In genomic region chrX:72683631-72684030, GRCh38 we compare ENCODE assay signal across 24 cellular contexts. TPM values are rescaled to one million over a fixed set of nuclear protein-coding genes. Genes with fewer than 3 reads are reported as not detected.
DNase-seq lines count a peak whose midpoint lies in the region; ATAC-seq, FAIRE-seq and TF ChIP-seq lines count a peak whose summit lies in the region.
"Had no signal": no experiment of that assay in that cellular context is flagged by ENCODE, and none has a peak within 500 bp of the region (broad histone marks: within the 10 kb centered on the region; RNA-seq: fewer than 3 reads in every experiment).

No MANE protein-coding gene starts in this region.

- no peaks in the 10 kb centered on the region for H3K79me2 ChIP-seq in SK-N-SH (ENCODE audit: insufficient read depth)
- H3K79me2 ChIP-seq in astrocyte (ENCODE audit: insufficient read depth, low read length): no peaks in the 10 kb centered on the region
- no peaks in the 10 kb centered on the region for H3K79me2 ChIP-seq in osteoblast (ENCODE audit: insufficient read depth, low read length)

- TF ChIP-seq EP300 in SK-N-SH (IDR thresholded peaks at IDR 0.05; ENCODE audit: borderline replicate concordance in 1 of 2, low read depth in 1 of 2, low read length in 1 of 2): no peak
- TF ChIP-seq EP300 in A549 (IDR thresholded peaks at IDR 0.05): no peak

- H3K36me3 Mint-ChIP-seq in astrocyte (ENCODE audit: low read depth, unreplicated experiment) (no peaks in the 10 kb centered on the region), immature natural killer cell (no peaks in the 10 kb centered on the region)
- H3K36me3 Mint-ChIP-seq: CD14-positive monocyte; CD4-positive, alpha-beta memory T cell; CD4-positive, CD25-positive, alpha-beta regulatory T cell; CD8-positive, alpha-beta memory T cell had no signal

- no peak overlapping the region for H3K4me2 ChIP-seq in SK-N-SH
- no peak overlapping the region for H3K4me2 ChIP-seq in A549
- H3K4me2 ChIP-seq in astrocyte (ENCODE audit: low read length): no peak overlapping the region
- H3K4me2 ChIP-seq in osteoblast (ENCODE audit: insufficient read depth, low read length): no peak overlapping the region
- H3K4me2 ChIP-seq: BLaER1 had no signal

- H3K36me3 ChIP-seq in SK-N-SH (replicated peaks in 1 of 2; ENCODE audit: control insufficient read depth in 1 of 2, insufficient read depth in 2 of 2, low read length in 1 of 2): peaks cover 0 to 6% of the 10 kb centered on the region in 2 experiments
- H3K36me3 ChIP-seq in astrocyte (ENCODE audit: insufficient read depth, low read length): no peaks in the 10 kb centered on the region
- no peaks in the 10 kb centered on the region for H3K36me3 ChIP-seq in osteoblast (ENCODE audit: insufficient read depth, low read length)
- H3K36me3 ChIP-seq in HAP-1 (replicated peaks): peaks cover 6% of the 10 kb centered on the region; the same call in 1 of the 2 replicates
- H3K36me3 ChIP-seq: BE2C, BLaER1 had no signal

- H3K27me3 ChIP-seq in SK-N-SH (ENCODE audit: insufficient read depth) (no peaks in the 10 kb centered on the region), astrocyte (ENCODE audit: insufficient read depth, low read length) (no peaks in the 10 kb centered on the region), osteoblast (ENCODE audit: insufficient read depth, low read length) (no peaks in the 10 kb centered on the region), HAP-1 (ENCODE audit: low read depth) (no peaks in the 10 kb centered on the region)
- H3K27me3 ChIP-seq: BE2C had no signal

- H3K9ac ChIP-seq in SK-N-SH (no peak overlapping the region), astrocyte (ENCODE audit: low read length) (no peak overlapping the region)
- H3K9ac ChIP-seq: BLaER1 had no signal

- TF ChIP-seq CTCF in SK-N-SH (IDR thresholded peaks at IDR 0.05) (no peak), A549 (IDR thresholded peaks at IDR 0.05) (no peak), astrocyte (IDR thresholded peaks at IDR 0.05; ENCODE audit: insufficient read depth, low read depth, low read length) (no peak), osteoblast (IDR thresholded peaks at IDR 0.05; ENCODE audit: extremely low read depth, low read depth, low read length) (no peak)

- no peaks in the 10 kb centered on the region for H3K27me3 Mint-ChIP-seq in astrocyte (ENCODE audit: low read depth, unreplicated experiment)
- H3K27me3 Mint-ChIP-seq in immature natural killer cell (ENCODE audit: low read depth in 3 of 3): peaks cover 0 to 2% (median 2%) of the 10 kb centered on the region in 3 donors
- H3K27me3 Mint-ChIP-seq: CD4-positive, alpha-beta memory T cell; CD8-positive, alpha-beta memory T cell had no signal

- H3K4me3 Mint-ChIP-seq in astrocyte (ENCODE audit: unreplicated experiment) (no peak overlapping the region), immature natural killer cell (no peak overlapping the region)
- H3K4me3 Mint-ChIP-seq: CD14-positive monocyte; CD4-positive, alpha-beta memory T cell; CD4-positive, CD25-positive, alpha-beta regulatory T cell; CD8-positive, alpha-beta memory T cell had no signal

- H3K4me3 ChIP-seq in SK-N-SH (ENCODE audit: low read depth in 2 of 2, low read length in 1 of 2): no peak overlapping the region
- H3K4me3 ChIP-seq in A549: no peak overlapping the region
- no peak overlapping the region for H3K4me3 ChIP-seq in astrocyte (ENCODE audit: insufficient read depth, low read depth, low read length)
- no peak overlapping the region for H3K4me3 ChIP-seq in osteoblast (ENCODE audit: insufficient read depth, low read length)
- no peak overlapping the region for H3K4me3 ChIP-seq in HAP-1
- H3K4me3 ChIP-seq: BLaER1, GM12878 had no signal

- ATAC-seq in SK-N-SH treated with all-trans-retinoic acid at 6 μM for 48 hours (no peak), A549 (no peak), HG03354 (IDR thresholded peaks at IDR 0.05; ENCODE audit: poor library complexity, severe bottlenecking, unreplicated experiment) (no peak)
- ATAC-seq: GM12878 had no signal

- in situ Hi-C loops in HAP-1 (cut with MboI; ENCODE audit: low sequenced_read_pairs): no loop called here

- FAIRE-seq in A549 (lab: Jason Lieb, UNC): no peak
- peak; percentile 92 for FAIRE-seq in astrocyte (lab: Jason Lieb, UNC)
- FAIRE-seq: GM12878, GM12892, GM18507, GM19239 had no signal

- DNase-seq in SK-N-SH (no peak), A549 (ENCODE audit: low read depth in 1 of 2, low spot score in 1 of 2) (no peak), astrocyte (ENCODE audit: low read depth) (no peak), osteoblast (ENCODE audit: insufficient read length, low spot score, missing footprints) (peak; percentile 58), immature natural killer cell (no peak), HAP-1 (ENCODE audit: low spot score in 2 of 2) (no peak)
- DNase-seq: ACHN; BE2C; C1 segment of cervical spinal cord; CD4-positive, alpha-beta memory T cell; CD4-positive, CD25-positive, alpha-beta regulatory T cell; CD8-positive, alpha-beta memory T cell; COR-L47; DMS79 treated with DMSO at 0.1 percent for 48 hours; GDM1 had no signal

- no peaks in the 10 kb centered on the region for H3K9me2 ChIP-seq in SK-N-SH

- H3K27ac Mint-ChIP-seq in astrocyte (ENCODE audit: unreplicated experiment): no peak overlapping the region
- no peak overlapping the region for H3K27ac Mint-ChIP-seq in immature natural killer cell
- H3K27ac Mint-ChIP-seq: CD14-positive monocyte; CD4-positive, alpha-beta memory T cell; CD4-positive, CD25-positive, alpha-beta regulatory T cell; CD8-positive, alpha-beta memory T cell had no signal

- H3K4me1 ChIP-seq in SK-N-SH (ENCODE audit: control insufficient read depth in 1 of 2, insufficient read depth in 2 of 2, low read depth in 1 of 2, low read length in 1 of 2): no peaks in the 10 kb centered on the region
- peaks cover 16% of the 10 kb centered on the region; the same call in 2 of the 3 replicates for H3K4me1 ChIP-seq in A549
- no peaks in the 10 kb centered on the region for H3K4me1 ChIP-seq in astrocyte (ENCODE audit: insufficient read depth, low read length)
- no peaks in the 10 kb centered on the region for H3K4me1 ChIP-seq in osteoblast (ENCODE audit: insufficient read depth, low read length)
- H3K4me1 ChIP-seq in HAP-1: no peaks in the 10 kb centered on the region
- H3K4me1 ChIP-seq: BE2C, BLaER1 had no signal

- no peaks in the 10 kb centered on the region for H3F3A ChIP-seq in SK-N-SH (replicated peaks; ENCODE audit: insufficient read depth)

- TF ChIP-seq POLR2A in A549 (IDR thresholded peaks at IDR 0.05; ENCODE audit: low read length): no peak

- CTCF ChIA-PET in SK-N-SH (lab: Yijun Ruan, JAX): no interaction called here
- CTCF ChIA-PET in A549 (lab: Yijun Ruan, JAX): interaction anchor here (1.0 kb wide), 1 partner anchor 658 kb away, joined by 3 read pairs; no protein-coding TSS in a partner anchor

- no peak overlapping the region for H3K27ac ChIP-seq in SK-N-SH (ENCODE audit: low read depth in 2 of 2, low read length in 1 of 2)
- no peak overlapping the region for H3K27ac ChIP-seq in A549
- H3K27ac ChIP-seq in astrocyte (ENCODE audit: low read depth, low read length): no peak overlapping the region
- no peak overlapping the region for H3K27ac ChIP-seq in osteoblast (ENCODE audit: low read depth, low read length)
- H3K27ac ChIP-seq: 22Rv1, BLaER1 had no signal

- no peak for TF ChIP-seq RAD21 in SK-N-SH (IDR thresholded peaks at IDR 0.05; ENCODE audit: low read length)
- TF ChIP-seq RAD21 in A549 (conservative IDR thresholded peaks at IDR 0.05 in 1 of 2, IDR thresholded peaks at IDR 0.05 in 1 of 2): no peak

- POLR2A ChIA-PET in SK-N-SH (lab: Yijun Ruan, JAX) (no interaction called here), A549 (lab: Yijun Ruan, JAX) (no interaction called here)

- WGBS in SK-N-SH (ENCODE audit: low lambda C conversion rate): 47% methylated on average over 1 of the region's 1 CpG
- WGBS in A549 (ENCODE audit: missing lambda C conversion rate): 97% methylated on average over 1 of the region's 1 CpG

- H3K9me3 Mint-ChIP-seq in astrocyte (ENCODE audit: unreplicated experiment) (no peaks in the 10 kb centered on the region), immature natural killer cell (no peaks in the 10 kb centered on the region)
- H3K9me3 Mint-ChIP-seq: CD8-positive, alpha-beta memory T cell had no signal

- H3K9me3 ChIP-seq in SK-N-SH (no peaks in the 10 kb centered on the region), A549 (peaks cover 5% of the 10 kb centered on the region; the same call in 1 of the 3 replicates), astrocyte (ENCODE audit: insufficient read depth, low read depth, low read length) (no peaks in the 10 kb centered on the region), osteoblast (ENCODE audit: low read depth, low read length) (no peaks in the 10 kb centered on the region), HAP-1 (no peaks in the 10 kb centered on the region)
- H3K9me3 ChIP-seq: BE2C had no signal

- H3K4me1 Mint-ChIP-seq in astrocyte (ENCODE audit: low read depth, unreplicated experiment) (no peaks in the 10 kb centered on the region), immature natural killer cell (no peaks in the 10 kb centered on the region)
- H3K4me1 Mint-ChIP-seq: CD14-positive monocyte; CD4-positive, alpha-beta memory T cell; CD4-positive, CD25-positive, alpha-beta regulatory T cell; CD8-positive, alpha-beta memory T cell had no signal

- H2AFZ ChIP-seq in SK-N-SH (ENCODE audit: low read depth) (no peak overlapping the region), astrocyte (ENCODE audit: low read depth, low read length) (no peak overlapping the region), osteoblast (ENCODE audit: low read length) (no peak overlapping the region)

- no peaks in the 10 kb centered on the region for H4K20me1 ChIP-seq in SK-N-SH (ENCODE audit: insufficient read depth)
- no peaks in the 10 kb centered on the region for H4K20me1 ChIP-seq in astrocyte (ENCODE audit: insufficient read depth, low read length)
- no peaks in the 10 kb centered on the region for H4K20me1 ChIP-seq in osteoblast (ENCODE audit: insufficient read depth, low read length)
- H4K20me1 ChIP-seq: BLaER1 had no signal

TF ChIP-seq in SK-N-SH treated with all-trans-retinoic acid at 6 μM for 48 hours, 23 proteins besides CTCF, POLR2A, EP300 and RAD21:
- TF ChIP-seq ZNF8 (CRISPR knock-in tag; IDR thresholded peaks at IDR 0.05) (peak; percentile 93), ZC3H10 (CRISPR knock-in tag; IDR thresholded peaks at IDR 0.05) (no peak)
TF ChIP-seq in SK-N-SH treated with all-trans-retinoic acid at 6 μM for 48 hours: peak in this region for 1.

TF ChIP-seq in SK-N-SH, 30 proteins besides CTCF, POLR2A, EP300 and RAD21 (continues in another document):
- no peak for TF ChIP-seq JUND (IDR thresholded peaks at IDR 0.05)

RNA-seq across cellular contexts. Expression of gene PHKA1, which starts 30.5 kb away (rescaled TPM):
- polyA plus RNA-seq in SK-N-SH (2012; rRNA removed) (4.8 and 6.2 TPM in 2 replicates), A549 (2011; rRNA removed) (35.4 and 46.3 TPM in 2 replicates), A549 (2017; fragmentation: RNase III; extraction: RNeasy Plus Mini Kit Qiagen cat#74134 plus additional on column Dnase treatment) (18.1 to 19.3 TPM (median 18.3 TPM) in 3 replicates), immature natural killer cell (not detected)
- 4.7 and 5.6 TPM in 2 replicates for polyA plus RNA-seq in SK-N-SH (2012; cell fraction: cytosol; rRNA removed)
- 8.0 and 10.5 TPM in 2 replicates for polyA plus RNA-seq in SK-N-SH (2012; cell fraction: nucleus; rRNA removed)
- 14.8 and 18.1 TPM in 2 replicates for polyA plus RNA-seq in A549 (2012; cell fraction: cytosol; rRNA removed)
- polyA plus RNA-seq in A549 (2012; cell fraction: nucleus; rRNA removed): 15.2 and 20.6 TPM in 2 replicates
- polyA minus RNA-seq in A549 (2011; rRNA and poly(A)+ RNA removed): 32.8 and 35.4 TPM in 2 replicates
- total RNA-seq in astrocyte (6.5 and 7.5 TPM in 2 replicates), osteoblast (4.7 and 5.6 TPM in 2 replicates)
- polyA plus RNA-seq: CD14-positive monocyte; CD4-positive, alpha-beta memory T cell; CD8-positive, alpha-beta memory T cell had no signal
